Comparison of ENCODE assay signal across 8 cellular contexts in the genomic region with DNA sequence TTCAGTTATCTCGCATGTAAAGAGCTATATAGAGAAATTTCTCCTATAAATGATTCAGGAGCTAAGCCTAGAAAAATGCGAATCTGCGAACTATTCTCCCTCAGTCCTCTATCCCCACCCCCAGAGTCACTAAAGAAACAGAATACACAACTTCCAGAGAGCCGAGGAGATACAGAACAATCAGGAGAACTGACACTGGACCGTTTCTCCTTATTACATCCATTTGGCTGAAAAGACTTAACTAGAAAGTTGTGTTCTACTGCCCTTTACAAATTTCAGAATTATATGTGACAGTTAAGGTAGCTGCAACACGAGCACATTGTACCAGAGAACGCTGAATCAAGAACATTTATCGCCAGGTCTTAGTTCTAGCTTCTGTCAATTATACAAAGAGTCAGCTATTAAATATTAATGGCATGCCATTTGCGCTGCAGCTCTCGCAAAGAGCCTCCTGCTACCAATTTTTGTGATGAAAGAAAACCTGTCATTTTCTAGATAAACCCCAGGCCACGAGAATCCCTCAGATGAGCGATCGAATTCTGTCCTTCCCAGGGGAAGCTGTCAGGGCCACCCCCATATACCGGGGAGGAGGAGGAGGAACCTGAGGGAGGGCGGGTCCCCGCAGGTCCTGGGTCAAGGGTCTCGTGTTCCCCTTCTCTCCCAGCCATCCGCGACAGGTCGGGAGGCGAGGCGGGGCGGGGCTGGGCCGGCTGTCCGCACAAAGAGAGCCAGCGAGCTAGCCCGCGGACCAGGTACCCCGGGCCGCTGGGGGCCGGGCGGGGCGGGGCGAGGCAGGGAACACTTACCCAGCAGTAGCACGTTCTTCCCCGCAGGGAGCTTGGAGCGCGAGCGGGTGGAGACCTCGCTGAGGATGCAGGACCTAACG. TPM values are rescaled to one million over a fixed set of nuclear protein-coding genes. Genes with fewer than 3 reads are reported as not detected.
DNase-seq lines count a peak whose midpoint lies in the region; ATAC-seq and TF ChIP-seq lines count a peak whose summit lies in the region.

No MANE protein-coding gene starts in this region.

- POLR2A ChIA-PET in AG04450 (lab: Yijun Ruan, JAX): interaction anchor here (1.1 kb wide), 2 partner anchors 67 to 115 kb away, joined by 3 read pairs; partner anchors contain the start of genes CMTM6 and CNOT10

- H3K4me1 ChIP-seq in stomach: peaks cover 13 to 46% (median 33%) of the 10 kb centered on the region in 4 donors

- DNase-seq in AG04450 (ENCODE audit: low read depth, low spot score) (no peak), NCI-H526 treated with DMSO at 0.1 percent for 48 hours (lab: John Stamatoyannopoulos, UW) (peak; percentile 48), fibroblast of pulmonary artery (ENCODE audit: low read depth) (peak; percentile 43), natural killer cell (peak; percentile 33), stomach (peak; percentile 67)
- DNase-seq in activated T-helper 1 cell treated with anti-CD3 and anti-CD28 coated beads, Interleukin-12 subunit alpha, Interleukin-12 subunit beta, Interleukin-2, Interleukin-4 antibody, amounts not matched to agents 30 ng/mL and 10 ng/mL and 1 ng/mL, durations not matched to agents 14 hours and 24 hours and 36 hours (ENCODE audit: low spot score): peak; percentile 42

- peaks cover 22% of the 10 kb centered on the region for H3K4me1 Mint-ChIP-seq in activated T-helper 1 cell treated with anti-CD3 and anti-CD28 coated beads, Interleukin-12 subunit alpha, Interleukin-12 subunit beta, Interleukin-2, Interleukin-4 antibody, amounts not matched to agents 30 ng/mL and 10 ng/mL and 1 ng/mL, durations not matched to agents 14 hours and 24 hours and 36 hours (ENCODE audit: low read depth)
- H3K4me1 Mint-ChIP-seq in natural killer cell: peaks cover 14 to 33% of the 10 kb centered on the region in 2 donors

- ATAC-seq in GM18517 (IDR thresholded peaks at IDR 0.05; ENCODE audit: unreplicated experiment) (peak; percentile 58), HG03039 (IDR thresholded peaks at IDR 0.05; ENCODE audit: unreplicated experiment) (peak; percentile 35), natural killer cell (peak in 2 of 3 donors; percentile 25)

- WGBS in stomach, 5 donors: 1 to 3% (median 2%) methylated on average over 24 to 41 of the region's 41 CpGs

- H3K4me3 Mint-ChIP-seq in activated T-helper 1 cell treated with anti-CD3 and anti-CD28 coated beads, Interleukin-12 subunit alpha, Interleukin-12 subunit beta, Interleukin-2, Interleukin-4 antibody, amounts not matched to agents 30 ng/mL and 10 ng/mL and 1 ng/mL, durations not matched to agents 14 hours and 24 hours and 36 hours: peak overlapping the region; percentile 91
- H3K4me3 Mint-ChIP-seq in natural killer cell: peak overlapping the region; percentile 96

- TF ChIP-seq CTCF in AG04450 (IDR thresholded peaks at IDR 0.05; ENCODE audit: low read depth, low read length) (0 out of 2 replicates have a peak, but pooled peaks have one; percentile 5), fibroblast of pulmonary artery (IDR thresholded peaks at IDR 0.05; ENCODE audit: low read length, missing control alignments) (no peak), natural killer cell (IDR thresholded peaks at IDR 0.05) (no peak), stomach (IDR thresholded peaks at IDR 0.05) (no peak)

- peak overlapping the region; percentile 71 for H3K27ac Mint-ChIP-seq in activated T-helper 1 cell treated with anti-CD3 and anti-CD28 coated beads, Interleukin-12 subunit alpha, Interleukin-12 subunit beta, Interleukin-2, Interleukin-4 antibody, amounts not matched to agents 30 ng/mL and 10 ng/mL and 1 ng/mL, durations not matched to agents 14 hours and 24 hours and 36 hours
- H3K27ac Mint-ChIP-seq in natural killer cell: peak overlapping the region; percentile 84 to 87

- no peaks in the 10 kb centered on the region for H3K27me3 Mint-ChIP-seq in activated T-helper 1 cell treated with anti-CD3 and anti-CD28 coated beads, Interleukin-12 subunit alpha, Interleukin-12 subunit beta, Interleukin-2, Interleukin-4 antibody, amounts not matched to agents 30 ng/mL and 10 ng/mL and 1 ng/mL, durations not matched to agents 14 hours and 24 hours and 36 hours (ENCODE audit: insufficient read depth)
- H3K27me3 Mint-ChIP-seq in natural killer cell (ENCODE audit: low read depth in 2 of 2): peaks cover 0 to 5% of the 10 kb centered on the region in 2 donors

- H3K36me3 Mint-ChIP-seq in activated T-helper 1 cell treated with anti-CD3 and anti-CD28 coated beads, Interleukin-12 subunit alpha, Interleukin-12 subunit beta, Interleukin-2, Interleukin-4 antibody, amounts not matched to agents 30 ng/mL and 10 ng/mL and 1 ng/mL, durations not matched to agents 14 hours and 24 hours and 36 hours (ENCODE audit: low read depth): peaks cover 6% of the 10 kb centered on the region
- H3K36me3 Mint-ChIP-seq in natural killer cell: no peaks in the 10 kb centered on the region

- H3K4me3 ChIP-seq in AG04450 (ENCODE audit: low read depth, low read length): peak overlapping the region; percentile 90
- peak overlapping the region; percentile 87 for H3K4me3 ChIP-seq in fibroblast of pulmonary artery (replicated peaks; ENCODE audit: low read depth, low read length)
- H3K4me3 ChIP-seq in stomach: peak overlapping the region; percentile 63 to 96 (median 72)

- CTCF ChIA-PET in AG04450 (lab: Charles Lee): interaction anchor here (0.6 to 2.2 kb wide), 3 partner anchors 10 to 65 kb away, joined by 3 to 13 read pairs (median 5); no protein-coding TSS in a partner anchor

- intact Hi-C loops in activated T-helper 1 cell treated with anti-CD3 and anti-CD28 coated beads, Interleukin-12 subunit alpha, Interleukin-12 subunit beta, Interleukin-2, Interleukin-4 antibody, amounts not matched to agents 30 ng/mL and 10 ng/mL and 1 ng/mL, durations not matched to agents 14 hours and 24 hours and 36 hours (cut with micrococcal nuclease): loop anchor here (1.0 to 5.0 kb wide), 9 partner anchors 8 to 871 kb away; partner anchors contain the start of genes CMTM6, CMTM8, CNOT10 and CRTAP
- intact Hi-C loops in natural killer cell (cut with micrococcal nuclease): loop anchor here (2.0 kb wide), 2 partner anchors 67 to 115 kb away; partner anchors contain the start of genes CMTM6 and CNOT10
- intact Hi-C loops in stomach (cut with DNase I; ENCODE audit: low total_unique reads): no loop called here

- H3K27me3 ChIP-seq in AG04450 (ENCODE audit: control insufficient read depth, insufficient read depth, low read length) (no peaks in the 10 kb centered on the region), stomach (no peaks in the 10 kb centered on the region)

- TF ChIP-seq EP300 in stomach (IDR thresholded peaks at IDR 0.05): no peak

- peaks cover 0 to 14% (median 11%) of the 10 kb centered on the region in 4 donors for H3K36me3 ChIP-seq in stomach

- no peaks in the 10 kb centered on the region for H3K9me3 Mint-ChIP-seq in activated T-helper 1 cell treated with anti-CD3 and anti-CD28 coated beads, Interleukin-12 subunit alpha, Interleukin-12 subunit beta, Interleukin-2, Interleukin-4 antibody, amounts not matched to agents 30 ng/mL and 10 ng/mL and 1 ng/mL, durations not matched to agents 14 hours and 24 hours and 36 hours
- H3K9me3 Mint-ChIP-seq in natural killer cell: no peaks in the 10 kb centered on the region

- H3K27ac ChIP-seq in AG04450 (ENCODE audit: low read depth, low read length) (peak overlapping the region; percentile 93), stomach (peak overlapping the region; percentile 93 to 99 (median 97))

- no peak for TF ChIP-seq POLR2A in stomach (IDR thresholded peaks at IDR 0.05)

- H3K9me3 ChIP-seq in AG04450 (ENCODE audit: control insufficient read depth, insufficient read depth, low read length) (no peaks in the 10 kb centered on the region; the same call in 1 of the 2 replicates), stomach (no peaks in the 10 kb centered on the region)

RNA-seq across cellular contexts. Expression of gene DYNC1LI1, which starts 0.9 kb away (rescaled TPM):
- polyA plus RNA-seq in AG04450 (2011; rRNA removed): 33.2 and 53.4 TPM in 2 replicates
- polyA minus RNA-seq in AG04450 (2011; rRNA and poly(A)+ RNA removed): 10.6 and 31.2 TPM in 2 replicates
- total RNA-seq in activated T-helper 1 cell treated with anti-CD3 and anti-CD28 coated beads, Interleukin-12 subunit alpha, Interleukin-12 subunit beta, Interleukin-2, Interleukin-4 antibody, amounts not matched to agents 30 ng/mL and 10 ng/mL and 1 ng/mL, durations not matched to agents 14 hours and 24 hours and 36 hours: 35.9 and 43.3 TPM in 2 replicates
- total RNA-seq in natural killer cell: 10 to 100 TPM; 35.9 to 49.2 (median 39.9) TPM
- 10 to 100 TPM in 4 of 5 donors, 1 to 10 TPM in 1; 5.8 to 92.4 (median 26.2) TPM for total RNA-seq in stomach
- 10 to 100 TPM; 13.6 to 21.7 (median 16.2) TPM for polyA plus RNA-seq in stomach
